Comparison of ENCODE assay signal across 22 cellular contexts in genomic region chr1:9368356-9368755, GRCh38.
"Had no signal": no experiment of that assay in that cellular context is flagged by ENCODE, and none has a peak within 500 bp of the region (broad histone marks: within the 10 kb centered on the region; RNA-seq: fewer than 3 reads in every experiment).

No MANE protein-coding gene starts in this region.

- H3K27ac ChIP-seq: brain microvascular endothelial cell, lower lobe of right lung, VCaP had no signal

- H3K4me3 ChIP-seq: lower lobe of right lung, sigmoid colon, smooth muscle cell had no signal

- H3K9me3 ChIP-seq: lower lobe of right lung, sigmoid colon had no signal

- H3K36me3 Mint-ChIP-seq: activated naive CD4-positive, alpha-beta T cell treated with anti-CD3 and anti-CD28 coated beads, Interleukin-2, amount 50 U/mL, for 72 hours; natural killer cell; stimulated activated memory B cell treated with anti-CD40 and anti-IgM and Interleukin-4, amounts not matched to agents 10 μg/mL and 1 μg/mL and 100 μg/mL, for 72 hours; type B pancreatic cell had no signal

- DNase-seq: activated CD4-positive, alpha-beta T cell treated with anti-CD3 and anti-CD28 coated beads, Interleukin-2, amount 50 U/mL, for 1 hour; activated T-cell treated with anti-CD3 and anti-CD28 coated beads, Interleukin-2, amount 50 U/mL, for 1 hour; aorta; brain microvascular endothelial cell; caudate nucleus; effector memory CD8-positive, alpha-beta T cell; kidney; lower lobe of right lung; natural killer cell; retina; sigmoid colon; stimulated activated CD4-positive, alpha-beta T cell treated with anti-CD3 and anti-CD28 coated beads, Interleukin-15, amount 100 ng/mL, for 24 hours; SW 1271; T-helper 2 cell had no signal

- H3K4me1 Mint-ChIP-seq: natural killer cell had no signal

- H3K27ac Mint-ChIP-seq: activated T-helper 17 cell treated with anti-CD3 and anti-CD28 coated beads, Interleukin-2, amount 50 U/mL, for 72 hours; effector memory CD8-positive, alpha-beta T cell; natural killer cell; progenitor cell of endocrine pancreas; stimulated activated memory B cell treated with anti-CD40 and anti-IgM and Interleukin-4, amounts not matched to agents 10 μg/mL and 1 μg/mL and 100 μg/mL, for 72 hours; type B pancreatic cell had no signal

- H3K9me3 Mint-ChIP-seq: activated naive CD4-positive, alpha-beta T cell treated with anti-CD3 and anti-CD28 coated beads, Interleukin-2, amount 50 U/mL, for 72 hours; activated T-helper 17 cell treated with anti-CD3 and anti-CD28 coated beads, Interleukin-2, amount 50 U/mL, for 72 hours; effector memory CD8-positive, alpha-beta T cell; natural killer cell; stimulated activated memory B cell treated with anti-CD40 and anti-IgM and Interleukin-4, amounts not matched to agents 10 μg/mL and 1 μg/mL and 100 μg/mL, for 72 hours; type B pancreatic cell had no signal

- FAIRE-seq: kidney had no signal

- H3K4me2 ChIP-seq: smooth muscle cell had no signal

- H3K27me3 ChIP-seq: brain microvascular endothelial cell, sigmoid colon had no signal

- H3K4me3 Mint-ChIP-seq: activated T-helper 17 cell treated with anti-CD3 and anti-CD28 coated beads, Interleukin-2, amount 50 U/mL, for 72 hours; effector memory CD8-positive, alpha-beta T cell; natural killer cell; stimulated activated memory B cell treated with anti-CD40 and anti-IgM and Interleukin-4, amounts not matched to agents 10 μg/mL and 1 μg/mL and 100 μg/mL, for 72 hours; type B pancreatic cell had no signal

- ATAC-seq: activated CD4-positive, CD25-positive, alpha-beta regulatory T cell treated with anti-CD3 and anti-CD28 coated beads, Interleukin-2, amount 50 U/mL, for 24 hours; activated naive CD4-positive, alpha-beta T cell treated with anti-CD3 and anti-CD28 coated beads, Interleukin-2, amount 50 U/mL, for 72 hours; activated T-helper 17 cell treated with anti-CD3 and anti-CD28 coated beads, Interleukin-2, amount 50 U/mL, for 72 hours; effector memory CD8-positive, alpha-beta T cell; lower lobe of right lung; natural killer cell; stimulated activated memory B cell treated with anti-CD40 and anti-IgM and Interleukin-4, amounts not matched to agents 10 μg/mL and 1 μg/mL and 100 μg/mL, for 72 hours had no signal

- H3K27me3 Mint-ChIP-seq: activated T-helper 17 cell treated with anti-CD3 and anti-CD28 coated beads, Interleukin-2, amount 50 U/mL, for 72 hours; effector memory CD8-positive, alpha-beta T cell; progenitor cell of endocrine pancreas; stimulated activated memory B cell treated with anti-CD40 and anti-IgM and Interleukin-4, amounts not matched to agents 10 μg/mL and 1 μg/mL and 100 μg/mL, for 72 hours; type B pancreatic cell had no signal
